In the genomic region with DNA sequence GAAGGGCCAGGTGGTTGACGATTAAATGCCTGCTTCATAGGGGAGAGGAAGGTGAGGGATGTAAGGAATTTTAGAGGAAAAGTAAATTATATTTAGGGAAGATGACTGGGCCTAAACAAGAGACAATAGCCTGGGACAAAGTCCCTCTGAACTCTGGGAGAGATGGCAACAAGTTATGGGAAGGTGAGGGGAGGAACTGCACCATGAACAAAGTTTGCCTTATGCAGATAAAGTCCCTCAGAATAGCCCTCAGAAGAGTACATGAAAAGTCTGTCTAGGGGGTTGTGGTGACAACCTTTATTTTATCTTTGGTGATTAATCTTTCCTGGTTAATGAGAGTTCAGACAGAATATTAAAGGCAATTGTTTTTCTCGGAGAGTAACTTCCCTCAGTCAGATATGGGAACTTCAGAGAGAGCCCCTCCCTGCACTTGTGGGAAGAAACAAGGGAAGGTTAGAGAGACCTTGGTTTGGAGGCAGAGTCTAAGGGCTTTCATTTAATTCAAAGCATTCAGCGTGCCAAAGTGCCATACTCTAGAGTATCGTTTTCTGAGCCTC, we compare ENCODE assay signal across 1 cellular context.
TF ChIP-seq lines count a peak whose summit lies in the region.

No MANE protein-coding gene starts in this region.

TF ChIP-seq in HCT116, 20 proteins besides CTCF, POLR2A, EP300 and RAD21 (continued from another document):
- TF ChIP-seq FOSL1 (IDR thresholded peaks at IDR 0.05; ENCODE audit: low read depth): no peak
- TF ChIP-seq TCF7L2 (IDR thresholded peaks at IDR 0.05; ENCODE audit: borderline replicate concordance, extremely low read depth, insufficient read depth, insufficient read length): no peak
- TF ChIP-seq SRF (IDR thresholded peaks at IDR 0.05; ENCODE audit: low read depth): no peak
